Comparison of ENCODE assay signal across 10 cellular contexts in the genomic region with DNA sequence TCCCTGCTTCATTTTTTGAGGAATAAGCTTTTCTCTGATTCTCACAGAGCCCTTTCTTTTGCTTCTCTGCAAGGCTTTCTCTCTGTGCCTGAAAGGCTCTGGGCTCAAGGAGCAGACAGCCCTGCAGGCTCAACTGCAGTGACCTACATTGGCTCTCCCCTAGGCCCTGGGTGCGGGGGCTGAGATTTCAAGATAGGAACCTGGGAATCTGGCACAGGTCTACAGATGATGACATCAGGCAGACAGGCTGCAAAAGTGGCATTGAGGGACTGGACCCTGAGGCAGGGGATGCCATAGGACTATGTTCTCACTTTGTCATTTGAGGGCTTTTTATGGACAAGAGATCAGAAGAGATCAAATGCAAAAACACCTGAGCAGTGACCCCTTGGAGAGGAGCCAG. TPM values are rescaled to one million over a fixed set of nuclear protein-coding genes. Genes with fewer than 3 reads are reported as not detected.
A peak's percentile ranks its signal among the peaks of the same experiment; 100 is the strongest.
DNase-seq lines count a peak whose midpoint lies in the region; ATAC-seq and TF ChIP-seq lines count a peak whose summit lies in the region.
"Had no signal": no experiment of that assay in that cellular context is flagged by ENCODE, and none has a peak within 500 bp of the region (broad histone marks: within the 10 kb centered on the region; RNA-seq: fewer than 3 reads in every experiment).

No MANE protein-coding gene starts in this region.

- TF ChIP-seq POLR2A in right lobe of liver (IDR thresholded peaks at IDR 0.05) = no peak
- TF ChIP-seq POLR2A in stomach (IDR thresholded peaks at IDR 0.05) = no peak
- no peak for TF ChIP-seq POLR2A in GM18505 (IDR thresholded peaks at IDR 0.05; ENCODE audit: borderline replicate concordance, extremely low read depth, insufficient read depth, insufficient read length)

- H3K36me3 ChIP-seq in SK-N-SH (replicated peaks in 1 of 2; ENCODE audit: control insufficient read depth in 1 of 2, insufficient read depth in 2 of 2, low read length in 1 of 2) = no peaks in the 10 kb centered on the region
- H3K36me3 ChIP-seq in ascending aorta = no peaks in the 10 kb centered on the region
- H3K36me3 ChIP-seq in right lobe of liver = no peaks in the 10 kb centered on the region
- no peaks in the 10 kb centered on the region for H3K36me3 ChIP-seq in stomach

- H3K4me3 ChIP-seq in SK-N-SH (ENCODE audit: low read depth in 2 of 2, low read length in 1 of 2) (no peak overlapping the region), ascending aorta (peak overlapping the region in 1 of 2 donors; percentile 41), right lobe of liver (no peak overlapping the region), stomach (no peak overlapping the region)
- H3K4me3 ChIP-seq: GM12878 had no signal

- 33% methylated on average over 1 of the region's 1 CpG for WGBS in SK-N-SH (ENCODE audit: low lambda C conversion rate)
- no CpG with 5 or more reads among the region's 1 CpG for WGBS in right lobe of liver (ENCODE audit: insufficient coverage, low coverage, low lambda C conversion rate, missing lambda C conversion rate)
- 10 to 59% (median 33%) methylated on average over 1 of the region's 1 CpG for WGBS in stomach, 5 donors

- CTCF ChIA-PET in SK-N-SH (lab: Yijun Ruan, JAX) = interaction anchor here (0.6 to 6.5 kb wide), 21 partner anchors 10 to 193 kb away, joined by 3 to 100 read pairs (median 14); a partner anchor contains a TSS

- H3K27me3 ChIP-seq in SK-N-SH (ENCODE audit: insufficient read depth) (no peaks in the 10 kb centered on the region), ascending aorta (no peaks in the 10 kb centered on the region), right lobe of liver (no peaks in the 10 kb centered on the region), stomach (no peaks in the 10 kb centered on the region)

- peak; percentile 76 for DNase-seq in SK-N-SH
- no peak for DNase-seq in ascending aorta (ENCODE audit: low spot score in 2 of 2)
- peak in 2 of 3 donors; percentile 49 to 56 for DNase-seq in right lobe of liver
- no peak for DNase-seq in stomach
- DNase-seq in mucosa of gallbladder (ENCODE audit: low spot score) = no peak
- no peak for DNase-seq in HuH-7.5 (ENCODE audit: low spot score)
- DNase-seq: activated CD4-positive, alpha-beta T cell treated with anti-CD3 and anti-CD28 coated beads, Interleukin-2, amount 50 U/mL, for 4 hours had no signal

- peak overlapping the region; percentile 81 to 85 for H3K27ac ChIP-seq in SK-N-SH (ENCODE audit: low read depth in 2 of 2, low read length in 1 of 2)
- H3K27ac ChIP-seq in ascending aorta = peak overlapping the region; percentile 90 to 97
- peak overlapping the region; percentile 90 to 91 (median 90) for H3K27ac ChIP-seq in right lobe of liver
- peak overlapping the region; percentile 79 to 98 (median 97) for H3K27ac ChIP-seq in stomach

- TF ChIP-seq EP300 in SK-N-SH (IDR thresholded peaks at IDR 0.05; ENCODE audit: borderline replicate concordance in 1 of 2, low read depth in 1 of 2, low read length in 1 of 2) (0 out of 4 replicates have a peak, but pooled peaks of 1 of the 2 experiments have one; percentile 16), stomach (IDR thresholded peaks at IDR 0.05) (no peak)

- POLR2A ChIA-PET in SK-N-SH (lab: Yijun Ruan, JAX) = interaction anchor here (5.0 kb wide), 1 partner anchor 11 kb away, joined by 25 read pairs; a partner anchor contains a TSS

- peaks cover 37 to 41% of the 10 kb centered on the region in 2 experiments for H3K4me1 ChIP-seq in SK-N-SH (ENCODE audit: control insufficient read depth in 1 of 2, insufficient read depth in 2 of 2, low read depth in 1 of 2, low read length in 1 of 2)
- peaks cover 45 to 75% of the 10 kb centered on the region in 2 donors for H3K4me1 ChIP-seq in ascending aorta
- H3K4me1 ChIP-seq in right lobe of liver = peaks cover 2 to 79% (median 42%) of the 10 kb centered on the region in 4 donors
- peaks cover 76 to 100% (median 93%) of the 10 kb centered on the region in 4 donors for H3K4me1 ChIP-seq in stomach

- no peaks in the 10 kb centered on the region for H3K9me3 ChIP-seq in SK-N-SH
- H3K9me3 ChIP-seq in ascending aorta = no peaks in the 10 kb centered on the region
- no peaks in the 10 kb centered on the region for H3K9me3 ChIP-seq in right lobe of liver
- H3K9me3 ChIP-seq in stomach = no peaks in the 10 kb centered on the region

- H4K20me1 ChIP-seq in SK-N-SH (ENCODE audit: insufficient read depth) = no peaks in the 10 kb centered on the region

- ATAC-seq in SK-N-SH treated with all-trans-retinoic acid at 6 μM for 48 hours = no peak
- peak in 1 of 4 donors; percentile 0 for ATAC-seq in right lobe of liver
- no peak for ATAC-seq in GM18505 (IDR thresholded peaks at IDR 0.05; ENCODE audit: unreplicated experiment)

- TF ChIP-seq RAD21 in SK-N-SH (IDR thresholded peaks at IDR 0.05; ENCODE audit: low read length) = no peak

- no peaks in the 10 kb centered on the region for H3K79me2 ChIP-seq in SK-N-SH (ENCODE audit: insufficient read depth)

- 0 out of 2 replicates have a peak overlapping the region, but pooled peaks have one; percentile 59 for H2AFZ ChIP-seq in SK-N-SH (ENCODE audit: low read depth)

- H3K9me2 ChIP-seq in SK-N-SH = no peaks in the 10 kb centered on the region

- peak overlapping the region; percentile 15; the same call in 1 of the 2 replicates for H3K9ac ChIP-seq in SK-N-SH

- TF ChIP-seq CTCF in SK-N-SH (IDR thresholded peaks at IDR 0.05) (no peak), ascending aorta (IDR thresholded peaks at IDR 0.05) (no peak), right lobe of liver (IDR thresholded peaks at IDR 0.05) (no peak), stomach (IDR thresholded peaks at IDR 0.05) (no peak)

- peaks cover 45% of the 10 kb centered on the region for H3F3A ChIP-seq in SK-N-SH (replicated peaks; ENCODE audit: insufficient read depth)

- intact Hi-C loops in ascending aorta (cut with DNase I) = loop anchor here (2.0 kb wide), 2 partner anchors 18 to 36 kb away; no protein-coding TSS in a partner anchor
- intact Hi-C loops in right lobe of liver (cut with DNase I) = loop anchor here in 1 of 2 donors (10.0 kb wide), 1 partner anchor 54 kb away; no protein-coding TSS in a partner anchor
- intact Hi-C loops in stomach (cut with DNase I; ENCODE audit: low total_unique reads) = no loop called here

- peak overlapping the region; percentile 71; the same call in 1 of the 2 replicates for H3K4me2 ChIP-seq in SK-N-SH

TF ChIP-seq in SK-N-SH, 30 proteins besides CTCF, POLR2A, EP300 and RAD21 (continues in another document):
- TF ChIP-seq ELF1 (IDR thresholded peaks at IDR 0.05) (no peak), POLR2AphosphoS5 (IDR thresholded peaks at IDR 0.05; ENCODE audit: low read depth, low read length) (no peak), MXI1 (IDR thresholded peaks at IDR 0.05; ENCODE audit: low read depth, low read length) (no peak)

TF ChIP-seq in SK-N-SH treated with all-trans-retinoic acid at 6 μM for 48 hours, 23 proteins besides CTCF, POLR2A, EP300 and RAD21:
- TF ChIP-seq, protein P1, sequence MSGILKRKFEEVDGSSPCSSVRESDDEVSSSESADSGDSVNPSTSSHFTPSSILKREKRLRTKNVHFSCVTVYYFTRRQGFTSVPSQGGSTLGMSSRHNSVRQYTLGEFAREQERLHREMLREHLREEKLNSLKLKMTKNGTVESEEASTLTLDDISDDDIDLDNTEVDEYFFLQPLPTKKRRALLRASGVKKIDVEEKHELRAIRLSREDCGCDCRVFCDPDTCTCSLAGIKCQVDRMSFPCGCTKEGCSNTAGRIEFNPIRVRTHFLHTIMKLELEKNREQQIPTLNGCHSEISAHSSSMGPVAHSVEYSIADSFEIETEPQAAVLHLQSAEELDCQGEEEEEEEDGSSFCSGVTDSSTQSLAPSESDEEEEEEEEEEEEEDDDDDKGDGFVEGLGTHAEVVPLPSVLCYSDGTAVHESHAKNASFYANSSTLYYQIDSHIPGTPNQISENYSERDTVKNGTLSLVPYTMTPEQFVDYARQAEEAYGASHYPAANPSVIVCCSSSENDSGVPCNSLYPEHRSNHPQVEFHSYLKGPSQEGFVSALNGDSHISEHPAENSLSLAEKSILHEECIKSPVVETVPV (CRISPR knock-in tag; IDR thresholded peaks at IDR 0.05) = no peak
- TF ChIP-seq ZFP3 (CRISPR knock-in tag; IDR thresholded peaks at IDR 0.05) = no peak

RNA-seq across cellular contexts. Expression of a gene that starts 10.1 kb away (rescaled TPM):
- polyA plus RNA-seq in SK-N-SH (2012; rRNA removed) (2.1 and 6.5 TPM in 2 replicates), stomach (10 to 100 TPM in 1 of 3 donors, 1 to 10 TPM in 2; 5.5 to 20.5 (median 9.6) TPM)
- 3.9 and 6.0 TPM in 2 replicates for polyA plus RNA-seq in SK-N-SH (2012; cell fraction: cytosol; rRNA removed)
- 16.9 and 17.9 TPM in 2 replicates for polyA plus RNA-seq in SK-N-SH (2012; cell fraction: nucleus; rRNA removed)
- total RNA-seq in ascending aorta (0.43 TPM), right lobe of liver (10 to 100 TPM in 4 of 6 experiments, 1 to 10 TPM in 2; 6.9 to 29.8 (median 16.0) TPM), stomach (10 to 100 TPM in 2 of 5 donors, 1 to 10 TPM in 3; 2.8 to 14.9 (median 9.0) TPM), mucosa of gallbladder (34.7 TPM)

RNA-seq across cellular contexts. Expression of a gene that starts 11.3 kb away (rescaled TPM):
- 30.2 and 39.8 TPM in 2 replicates for polyA plus RNA-seq in SK-N-SH (2012; rRNA removed)
- 32.5 and 37.5 TPM in 2 replicates for polyA plus RNA-seq in SK-N-SH (2012; cell fraction: cytosol; rRNA removed)
- 55.2 and 97.3 TPM in 2 replicates for polyA plus RNA-seq in SK-N-SH (2012; cell fraction: nucleus; rRNA removed)
- total RNA-seq in ascending aorta = 82.5 TPM
- total RNA-seq in right lobe of liver = 10 to 100 TPM; 31.1 to 43.8 (median 36.0) TPM
- total RNA-seq in stomach = 100 to 1,000 TPM in 2 of 5 donors, 10 to 100 TPM in 3; 47.1 to 322 (median 90.1) TPM
- polyA plus RNA-seq in stomach = 10 to 100 TPM; 29.3 to 63.8 (median 32.7) TPM
- 90.9 TPM for total RNA-seq in mucosa of gallbladder

RNA-seq across cellular contexts. Expression of a gene that starts 29.9 kb away (rescaled TPM):
- polyA plus RNA-seq in SK-N-SH (2012; rRNA removed) = 28.0 and 30.4 TPM in 2 replicates
- 20.8 and 21.3 TPM in 2 replicates for polyA plus RNA-seq in SK-N-SH (2012; cell fraction: cytosol; rRNA removed)
- polyA plus RNA-seq in SK-N-SH (2012; cell fraction: nucleus; rRNA removed) = 74.7 and 122 TPM in 2 replicates
- total RNA-seq in ascending aorta = 48.9 TPM
- total RNA-seq in right lobe of liver = 10 to 100 TPM; 19.6 to 31.5 (median 25.9) TPM
- 100 to 1,000 TPM in 2 of 5 donors, 10 to 100 TPM in 3; 41.9 to 198 (median 85.5) TPM for total RNA-seq in stomach
- polyA plus RNA-seq in stomach = 10 to 100 TPM; 27.6 to 42.2 (median 37.0) TPM
- total RNA-seq in mucosa of gallbladder = 78.5 TPM

RNA-seq across cellular contexts. Expression of a gene that starts 47.7 kb away (rescaled TPM):
- 20.1 and 23.1 TPM in 2 replicates for polyA plus RNA-seq in SK-N-SH (2012; rRNA removed)
- 13.0 and 18.1 TPM in 2 replicates for polyA plus RNA-seq in SK-N-SH (2012; cell fraction: cytosol; rRNA removed)
- polyA plus RNA-seq in SK-N-SH (2012; cell fraction: nucleus; rRNA removed) = 13.7 and 14.4 TPM in 2 replicates
- total RNA-seq in ascending aorta = 35.4 TPM
- total RNA-seq in right lobe of liver = 1 to 10 TPM; 3.7 to 9.4 (median 7.7) TPM
- 10 to 100 TPM; 21.1 to 52.2 (median 38.4) TPM for total RNA-seq in stomach
- polyA plus RNA-seq in stomach = 10 to 100 TPM; 21.4 to 37.0 (median 26.4) TPM
- total RNA-seq in mucosa of gallbladder = 78.7 TPM

RNA-seq across cellular contexts. Expression of a gene that starts 56.2 kb away (rescaled TPM):
- 62.8 and 64.5 TPM in 2 replicates for polyA plus RNA-seq in SK-N-SH (2012; rRNA removed)
- 32.9 and 39.9 TPM in 2 replicates for polyA plus RNA-seq in SK-N-SH (2012; cell fraction: cytosol; rRNA removed)
- 178 and 231 TPM in 2 replicates for polyA plus RNA-seq in SK-N-SH (2012; cell fraction: nucleus; rRNA removed)
- total RNA-seq in ascending aorta = 176 TPM
- 10 to 100 TPM; 29.0 to 38.2 (median 35.9) TPM for total RNA-seq in right lobe of liver
- total RNA-seq in stomach = 100 to 1,000 TPM in 2 of 5 donors, 10 to 100 TPM in 3; 55.4 to 336 (median 91.6) TPM
- 10 to 100 TPM; 24.1 to 49.5 (median 32.7) TPM for polyA plus RNA-seq in stomach
- total RNA-seq in mucosa of gallbladder = 74.2 TPM

Comparison
In these comparisons a context has a peak if more than half of its experiments do, and no peak if none do; other contexts are left out.
1. DNase-seq: peak in SK-N-SH (single experiment) and right lobe of liver (2 of 3); none in ascending aorta (0 of 2), stomach (single experiment), mucosa of gallbladder (single experiment) and HuH-7.5 (single experiment).
2. Peak in every context shown above with its lines, with median percentiles within 50 percentile points of each other: H3K27ac ChIP-seq.